ENCODE assay signal across 1 cellular context in the genomic region with DNA sequence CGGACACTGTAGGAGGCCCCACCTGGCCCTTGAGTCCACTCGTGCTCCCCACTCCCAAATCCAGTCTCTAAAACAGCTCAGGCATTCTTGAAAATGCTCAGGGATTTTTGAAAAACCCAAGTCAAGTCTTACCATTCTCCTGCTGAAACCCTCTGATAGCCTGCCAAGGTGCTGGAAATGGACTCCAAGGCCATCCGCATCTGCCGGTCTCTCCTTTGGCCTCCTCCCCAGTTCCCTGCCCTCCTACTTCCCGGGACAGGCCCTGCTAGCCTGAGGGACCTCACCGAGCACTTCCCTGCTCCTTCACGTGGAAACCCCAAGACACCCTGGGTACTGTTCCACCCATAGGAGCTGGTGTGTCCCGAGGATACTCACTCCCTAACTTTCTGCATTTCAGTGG.
TF ChIP-seq lines count a peak whose summit lies in the region.

No MANE protein-coding gene starts in this region.

TF ChIP-seq in HepG2, 621 proteins besides CTCF, POLR2A, EP300 and RAD21:
- TF ChIP-seq ARNTL (CRISPR knock-in tag; IDR thresholded peaks at IDR 0.05) = 0 out of 2 replicates have a peak, but pooled peaks have one; percentile 22
- TF ChIP-seq, protein P1, sequence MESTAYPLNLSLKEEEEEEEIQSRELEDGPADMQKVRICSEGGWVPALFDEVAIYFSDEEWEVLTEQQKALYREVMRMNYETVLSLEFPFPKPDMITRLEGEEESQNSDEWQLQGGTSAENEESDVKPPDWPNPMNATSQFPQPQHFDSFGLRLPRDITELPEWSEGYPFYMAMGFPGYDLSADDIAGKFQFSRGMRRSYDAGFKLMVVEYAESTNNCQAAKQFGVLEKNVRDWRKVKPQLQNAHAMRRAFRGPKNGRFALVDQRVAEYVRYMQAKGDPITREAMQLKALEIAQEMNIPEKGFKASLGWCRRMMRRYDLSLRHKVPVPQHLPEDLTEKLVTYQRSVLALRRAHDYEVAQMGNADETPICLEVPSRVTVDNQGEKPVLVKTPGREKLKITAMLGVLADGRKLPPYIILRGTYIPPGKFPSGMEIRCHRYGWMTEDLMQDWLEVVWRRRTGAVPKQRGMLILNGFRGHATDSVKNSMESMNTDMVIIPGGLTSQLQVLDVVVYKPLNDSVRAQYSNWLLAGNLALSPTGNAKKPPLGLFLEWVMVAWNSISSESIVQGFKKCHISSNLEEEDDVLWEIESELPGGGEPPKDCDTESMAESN (CRISPR knock-in tag; conservative IDR thresholded peaks at IDR 0.05) = no peak
